In genomic region chr1:157652859-157653493, GRCh38 we compare ENCODE assay signal across 12 cellular contexts. TPM values are rescaled to one million over a fixed set of nuclear protein-coding genes. Genes with fewer than 3 reads are reported as not detected.
DNase-seq lines count a peak whose midpoint lies in the region; ATAC-seq lines count a peak whose summit lies in the region.
"Had no signal": no experiment of that assay in that cellular context is flagged by ENCODE, and none has a peak within 500 bp of the region (broad histone marks: within the 10 kb centered on the region; RNA-seq: fewer than 3 reads in every experiment).

No MANE protein-coding gene starts in this region.

- H3K27ac ChIP-seq in BLaER1: no peak overlapping the region
- no peak overlapping the region for H3K27ac ChIP-seq in SJCRH30

- H4K20me1 ChIP-seq in BLaER1: no peaks in the 10 kb centered on the region

- H3K9me3 ChIP-seq in BLaER1 (no peaks in the 10 kb centered on the region), SJCRH30 (replicated peaks) (no peaks in the 10 kb centered on the region), MG63 (no peaks in the 10 kb centered on the region)

- H3K27me3 ChIP-seq in BLaER1 (no peaks in the 10 kb centered on the region), SJCRH30 (no peaks in the 10 kb centered on the region), MG63 (peaks cover 13% of the 10 kb centered on the region)

- H3K4me3 ChIP-seq in BLaER1 (no peak overlapping the region), SJCRH30 (no peak overlapping the region), MG63 (no peak overlapping the region)

- DNase-seq in NOMO-1 treated with DMSO at 0.1 percent for 48 hours (lab: John Stamatoyannopoulos, UW; ENCODE audit: unreplicated experiment) (peak; percentile 98), SJCRH30 (no peak), MG63 (no peak), NCI-H82 treated with DMSO at 0.1 percent for 48 hours (lab: John Stamatoyannopoulos, UW; ENCODE audit: unreplicated experiment) (no peak), DMS153 (lab: John Stamatoyannopoulos, UW) (no peak)
- DNase-seq: activated naive CD4-positive, alpha-beta T cell treated with anti-CD3 and anti-CD28 coated beads for 36 hours; erythroblast had no signal

- no peak overlapping the region for H3K9ac ChIP-seq in BLaER1

- ATAC-seq in GM19372 (IDR thresholded peaks at IDR 0.05; ENCODE audit: low read depth, unreplicated experiment) (peak; percentile 96), HG03045 (IDR thresholded peaks at IDR 0.05; ENCODE audit: unreplicated experiment) (peak; percentile 95)
- ATAC-seq: HCT116, Right ventricle myocardium inferior had no signal

- H3K4me2 ChIP-seq in BLaER1: peak overlapping the region; percentile 56

- H3K4me1 ChIP-seq in BLaER1 (peaks cover 17% of the 10 kb centered on the region), SJCRH30 (no peaks in the 10 kb centered on the region)

- no peaks in the 10 kb centered on the region for H3K36me3 ChIP-seq in BLaER1
- no peaks in the 10 kb centered on the region for H3K36me3 ChIP-seq in SJCRH30
- H3K36me3 ChIP-seq in MG63: no peaks in the 10 kb centered on the region

RNA-seq across cellular contexts. Expression of gene FCRL3, which starts 47.6 kb away (rescaled TPM):
- total RNA-seq in SJCRH30 (2014; rRNA removed; shearing (Covaris generic)): not detected in 2 replicates
- not detected in 2 replicates for total RNA-seq in MG63 (2014; rRNA removed; shearing (Covaris generic); ENCODE audit: low replicate concordance)

RNA-seq across cellular contexts. Expression of gene FCRL4, which starts 55.1 kb away (rescaled TPM):
- total RNA-seq in SJCRH30 (2014; rRNA removed; shearing (Covaris generic)): not detected in 2 replicates
- total RNA-seq in MG63 (2014; rRNA removed; shearing (Covaris generic); ENCODE audit: low replicate concordance): not detected in 2 replicates
- total RNA-seq: activated naive CD4-positive, alpha-beta T cell treated with anti-CD3 and anti-CD28 coated beads for 36 hours; Right ventricle myocardium inferior had no signal
